Comparison of ENCODE assay signal across 1 cellular context in genomic region chr9:33127881-33128280, GRCh38.
TF ChIP-seq lines count a peak whose summit lies in the region.

No MANE protein-coding gene starts in this region.

TF ChIP-seq in H1, 55 proteins besides CTCF, POLR2A, EP300 and RAD21:
- no peak for TF ChIP-seq KDM1A (IDR thresholded peaks at IDR 0.05; ENCODE audit: borderline replicate concordance, low read length)
- TF ChIP-seq RBBP5 (IDR thresholded peaks at IDR 0.05; ENCODE audit: borderline replicate concordance, low read depth, low read length): no peak
- TF ChIP-seq SIN3A (conservative IDR thresholded peaks at IDR 0.05 in 1 of 2, IDR thresholded peaks at IDR 0.05 in 1 of 2; ENCODE audit: low read depth in 1 of 2, low read length in 2 of 2): no peak
- TF ChIP-seq JUND (IDR thresholded peaks at IDR 0.05; ENCODE audit: low read length): no peak
- no peak for TF ChIP-seq MAFK (IDR thresholded peaks at IDR 0.05; ENCODE audit: low read depth, low read length)
- no peak for TF ChIP-seq RXRA (IDR thresholded peaks at IDR 0.05; ENCODE audit: insufficient read depth, low read depth, low read length)
